ENCODE assay signal across 8 cellular contexts in the genomic region with DNA sequence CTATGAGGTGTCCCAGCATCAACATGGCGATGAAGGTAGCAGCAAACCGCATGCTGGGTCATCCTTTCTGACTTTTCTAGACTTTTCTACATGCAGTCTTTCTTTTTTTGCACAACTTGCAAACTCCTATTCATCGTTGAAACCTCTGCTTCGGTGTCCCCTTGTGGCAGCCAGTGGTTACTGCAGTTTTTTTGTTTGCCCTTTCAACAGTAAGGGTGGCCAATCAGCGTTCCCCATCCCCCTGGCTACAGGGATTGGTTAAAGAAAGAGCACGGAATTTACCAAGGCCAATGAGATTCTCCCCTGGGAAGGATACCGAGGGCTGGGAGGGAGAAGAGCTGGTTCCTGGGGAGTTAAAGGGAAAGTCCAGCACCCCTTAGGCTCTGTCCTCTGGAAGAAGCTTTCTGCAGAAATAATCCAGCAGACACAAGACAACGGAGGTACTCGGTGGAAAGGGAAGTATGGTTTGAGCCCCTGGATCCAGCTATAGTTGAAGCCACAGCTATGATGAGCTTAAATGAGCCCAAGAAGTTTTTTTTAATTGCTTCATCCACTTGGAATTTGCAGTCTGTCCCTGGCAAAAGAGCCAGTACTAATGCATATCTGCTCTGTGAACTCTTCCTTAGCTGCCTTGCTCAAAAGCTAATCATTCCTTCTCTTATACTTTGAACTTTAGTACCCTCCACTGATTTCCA. TPM values are rescaled to one million over a fixed set of nuclear protein-coding genes. Genes with fewer than 3 reads are reported as not detected.
DNase-seq lines count a peak whose midpoint lies in the region; ATAC-seq and TF ChIP-seq lines count a peak whose summit lies in the region.

No MANE protein-coding gene starts in this region.

- H3K4me1 ChIP-seq in foreskin keratinocyte (peaks cover 2% of the 10 kb centered on the region), neuron (ENCODE audit: insufficient read depth, low read length) (peaks cover 11% of the 10 kb centered on the region), subcutaneous abdominal adipose tissue (ENCODE audit: control insufficient read depth in 5 of 5, insufficient read depth in 5 of 5, low read length in 5 of 5) (peaks cover 8 to 23% (median 16%) of the 10 kb centered on the region in 5 donors)

- H3K9me3 ChIP-seq in neuron (ENCODE audit: low read length) (no peaks in the 10 kb centered on the region), subcutaneous abdominal adipose tissue (ENCODE audit: control insufficient read depth in 5 of 5, low read length in 5 of 5) (no peaks in the 10 kb centered on the region)

- H3K27me3 ChIP-seq in H7 (ENCODE audit: control insufficient read depth, insufficient read depth, low read length) (no peaks in the 10 kb centered on the region), foreskin keratinocyte (no peaks in the 10 kb centered on the region), neuron (ENCODE audit: insufficient read depth, low read length) (no peaks in the 10 kb centered on the region), subcutaneous abdominal adipose tissue (ENCODE audit: control insufficient read depth in 5 of 5, insufficient read depth in 4 of 5, low read length in 5 of 5) (no peaks in the 10 kb centered on the region)

- peak; percentile 97 for ATAC-seq in foreskin keratinocyte

- H3K4me3 ChIP-seq in H7 (ENCODE audit: insufficient read depth, low read depth, low read length) (peak overlapping the region; percentile 42), neuron (ENCODE audit: low read length) (peak overlapping the region; percentile 43), subcutaneous abdominal adipose tissue (ENCODE audit: low read depth in 1 of 5, low read length in 5 of 5) (peak overlapping the region; percentile 22 to 54 (median 50))

- H3K9ac ChIP-seq in subcutaneous abdominal adipose tissue (ENCODE audit: low read length in 5 of 5), result peak overlapping the region in 4 of 5 donors; percentile 5 to 45 (median 28)

- H3K36me3 ChIP-seq in H7 (replicated peaks; ENCODE audit: control insufficient read depth, insufficient read depth, low read length), result no peaks in the 10 kb centered on the region
- H3K36me3 ChIP-seq in neuron (ENCODE audit: insufficient read depth, low read length), result no peaks in the 10 kb centered on the region
- H3K36me3 ChIP-seq in subcutaneous abdominal adipose tissue (ENCODE audit: control insufficient read depth in 5 of 5, insufficient read depth in 5 of 5, low read length in 5 of 5), result no peaks in the 10 kb centered on the region

- peak overlapping the region; percentile 66 for H2AFZ ChIP-seq in neuron (ENCODE audit: low read depth, low read length)

- DNase-seq in EL (peak; percentile 97), H7 (peak; percentile 96), M059J (ENCODE audit: low read depth) (peak; percentile 98), foreskin keratinocyte (peak; percentile 93 to 97)
- DNase-seq in activated gamma-delta T cell treated with anti-CD3 and anti-CD28 coated beads, Interleukin-2, amount 50 U/mL, for 16 hours (ENCODE audit: low read depth), result peak; percentile 83

- TF ChIP-seq POLR2A in Raji (IDR thresholded peaks at IDR 0.05; ENCODE audit: insufficient read depth, low read depth, low read length), result peak; percentile 59

- no peak overlapping the region for H3K27ac ChIP-seq in foreskin keratinocyte
- peak overlapping the region; percentile 81 for H3K27ac ChIP-seq in subcutaneous abdominal adipose tissue (ENCODE audit: low read depth, low read length)

- peak; percentile 98 for TF ChIP-seq CTCF in foreskin keratinocyte (conservative IDR thresholded peaks at IDR 0.05)

RNA-seq across cellular contexts. Expression of a gene that starts 5.6 kb away (rescaled TPM):
- 787 and 838 TPM in 2 replicates for total RNA-seq in H7 (2014; rRNA removed; shearing (Covaris generic))
- total RNA-seq in M059J (2014; rRNA removed; shearing (Covaris generic)), result 314 and 393 TPM in 2 replicates
- total RNA-seq in foreskin keratinocyte, result 234 and 242 TPM in 2 replicates
- polyA plus RNA-seq in foreskin keratinocyte, result 365 and 374 TPM in 2 replicates

RNA-seq across cellular contexts. Expression of a gene that starts 11.9 kb away (rescaled TPM):
- total RNA-seq in H7 (2014; rRNA removed; shearing (Covaris generic)), result 11.5 and 13.6 TPM in 2 replicates
- 10.3 and 13.5 TPM in 2 replicates for total RNA-seq in M059J (2014; rRNA removed; shearing (Covaris generic))
- 4.5 and 6.4 TPM in 2 replicates for total RNA-seq in foreskin keratinocyte
- 2.9 and 4.2 TPM in 2 replicates for polyA plus RNA-seq in foreskin keratinocyte

RNA-seq across cellular contexts. Expression of a gene that starts 47.1 kb away (rescaled TPM):
- total RNA-seq in H7 (2014; rRNA removed; shearing (Covaris generic)), result 173 and 181 TPM in 2 replicates
- 54.1 and 206 TPM in 2 replicates for total RNA-seq in M059J (2014; rRNA removed; shearing (Covaris generic))
- 35.0 and 36.9 TPM in 2 replicates for total RNA-seq in foreskin keratinocyte
- 47.1 and 47.7 TPM in 2 replicates for polyA plus RNA-seq in foreskin keratinocyte

RNA-seq across cellular contexts. Expression of a gene that starts 54.2 kb away (rescaled TPM):
- total RNA-seq in H7 (2014; rRNA removed; shearing (Covaris generic)), result 0.55 and 0.76 TPM in 2 replicates
- total RNA-seq in M059J (2014; rRNA removed; shearing (Covaris generic)), result 0.10 TPM in 1 of 2 replicates, not detected in the other
- total RNA-seq in foreskin keratinocyte, result 0.03 and 0.04 TPM in 2 replicates
- not detected in 2 replicates for polyA plus RNA-seq in foreskin keratinocyte

RNA-seq across cellular contexts. Expression of a gene that starts 57.5 kb away (rescaled TPM):
- total RNA-seq in H7 (2014; rRNA removed; shearing (Covaris generic)), result 0.30 and 1.4 TPM in 2 replicates
- 3.3 and 5.4 TPM in 2 replicates for total RNA-seq in M059J (2014; rRNA removed; shearing (Covaris generic))
- 0.34 and 0.67 TPM in 2 replicates for total RNA-seq in foreskin keratinocyte
- polyA plus RNA-seq in foreskin keratinocyte, result 0.48 and 0.57 TPM in 2 replicates
